Comparison of ENCODE assay signal across 16 cellular contexts in the genomic region with DNA sequence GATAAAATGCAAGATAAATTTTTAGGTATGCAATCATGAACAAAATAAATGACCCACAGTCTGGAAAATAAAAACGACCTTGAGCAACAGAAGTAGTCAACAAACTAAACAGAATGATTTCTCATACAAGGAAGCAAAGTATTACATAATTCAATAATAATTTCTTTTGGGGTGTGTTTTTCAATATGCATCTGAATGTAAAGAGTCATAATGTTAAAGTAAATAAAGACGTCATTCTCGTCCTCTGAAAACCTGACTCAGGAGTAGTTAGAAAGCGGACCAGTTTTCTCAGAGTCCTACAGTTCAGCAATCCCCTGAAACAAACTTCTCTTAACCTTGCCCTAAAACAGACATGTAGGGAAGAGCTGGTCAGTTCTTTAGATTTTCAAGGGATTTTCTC. TPM values are rescaled to one million over a fixed set of nuclear protein-coding genes. Genes with fewer than 3 reads are reported as not detected.
A peak's percentile ranks its signal among the peaks of the same experiment; 100 is the strongest.
DNase-seq lines count a peak whose midpoint lies in the region; ATAC-seq, FAIRE-seq and TF ChIP-seq lines count a peak whose summit lies in the region.
"Had no signal": no experiment of that assay in that cellular context is flagged by ENCODE, and none has a peak within 500 bp of the region (broad histone marks: within the 10 kb centered on the region; RNA-seq: fewer than 3 reads in every experiment).

No MANE protein-coding gene starts in this region.

- no peak overlapping the region for H2AFZ ChIP-seq in mesenchymal stem cell (ENCODE audit: low read depth, low read length)

- no peak overlapping the region for H2BK15ac ChIP-seq in mesenchymal stem cell (ENCODE audit: low read depth, poor library complexity, severe bottlenecking)

- H3K4me3 ChIP-seq in A549 (peak overlapping the region; percentile 10; the same call in 2 of the 3 replicates), LNCaP clone FGC (ENCODE audit: low read depth, low read length) (peak overlapping the region; percentile 13; the same call in 1 of the 2 replicates), mesenchymal stem cell (ENCODE audit: insufficient read depth in 1 of 2, low read depth in 1 of 2, low read length in 2 of 2) (no peak overlapping the region), colonic mucosa (no peak overlapping the region)
- H3K4me3 ChIP-seq: GM12878, tibial artery had no signal

- POLR2A ChIA-PET in A549 (lab: Yijun Ruan, JAX) = no interaction called here

- no peak overlapping the region for H2BK12ac ChIP-seq in mesenchymal stem cell (ENCODE audit: low read length in 2 of 2)

- peak; percentile 90 for FAIRE-seq in A549 (lab: Jason Lieb, UNC)
- FAIRE-seq in colon (lab: Jason Lieb, UNC) = peak; percentile 74
- FAIRE-seq: GM12878 had no signal

- CTCF ChIA-PET in A549 (lab: Yijun Ruan, JAX) = no interaction called here

- no peak overlapping the region for H3K14ac ChIP-seq in mesenchymal stem cell (ENCODE audit: low read length in 2 of 2)

- H3K36me3 ChIP-seq in mesenchymal stem cell (ENCODE audit: control insufficient read depth in 1 of 2, insufficient read depth in 2 of 2, low read depth in 1 of 2, low read length in 2 of 2) (no peaks in the 10 kb centered on the region), colonic mucosa (no peaks in the 10 kb centered on the region)
- H3K36me3 ChIP-seq: tibial artery had no signal

- no peak overlapping the region for H3K4ac ChIP-seq in mesenchymal stem cell (ENCODE audit: low read depth in 1 of 2, low read length in 2 of 2)

- no peak for TF ChIP-seq CTCF in A549 (IDR thresholded peaks at IDR 0.05)
- TF ChIP-seq CTCF in LNCaP clone FGC (IDR thresholded peaks at IDR 0.05; ENCODE audit: control insufficient read depth, extremely low read depth, insufficient read depth) = no peak
- no peak for TF ChIP-seq CTCF in colonic mucosa (IDR thresholded peaks at IDR 0.05)

- intact Hi-C loops in colonic mucosa (cut with DNase I) = no loop called here

- no peak for TF ChIP-seq RAD21 in A549 (conservative IDR thresholded peaks at IDR 0.05 in 1 of 2, IDR thresholded peaks at IDR 0.05 in 1 of 2)

- no peak overlapping the region for H4K8ac ChIP-seq in mesenchymal stem cell (ENCODE audit: low read length)

- H3K4me2 ChIP-seq in A549 = peak overlapping the region; percentile 81
- H3K4me2 ChIP-seq in mesenchymal stem cell (ENCODE audit: low read length, poor library complexity, severe bottlenecking) = no peak overlapping the region

- DNase-seq in A549 (ENCODE audit: low read depth in 1 of 2, low spot score in 1 of 2) (peak; percentile 30 to 66), LNCaP clone FGC (ENCODE audit: low read depth) (no peak), mesenchymal stem cell (peak; percentile 41), colonic mucosa (no peak)
- no peak for DNase-seq in activated CD4-positive, CD25-positive, alpha-beta regulatory T cell (lab: John Stamatoyannopoulos, UW)
- DNase-seq: activated CD8-positive, alpha-beta T cell treated with anti-CD3 and anti-CD28 coated beads, Interleukin-2, amount 10 ng/mL, durations not matched to agents 7 days and 5 days; activated naive CD4-positive, alpha-beta T cell treated with Interleukin-2 at 50 U/mL for 16 hours; DMS153; NCI-H2107; right cardiac atrium; T-helper 2 cell; tibial artery had no signal

- H3K27me3 ChIP-seq in mesenchymal stem cell (ENCODE audit: control insufficient read depth in 1 of 2, insufficient read depth in 1 of 2, low read length in 2 of 2) (no peaks in the 10 kb centered on the region), colonic mucosa (no peaks in the 10 kb centered on the region)
- H3K27me3 ChIP-seq: tibial artery had no signal

- no peak overlapping the region for H2BK5ac ChIP-seq in mesenchymal stem cell (ENCODE audit: low read depth, low read length, poor library complexity, severe bottlenecking)

- WGBS in A549 (ENCODE audit: missing lambda C conversion rate) = 8% methylated on average over 4 of the region's 4 CpGs
- WGBS in mesenchymal stem cell = 33% methylated on average over 2 of the region's 4 CpGs

- no peak overlapping the region for H3K18ac ChIP-seq in mesenchymal stem cell (ENCODE audit: low read depth in 1 of 2, low read length in 2 of 2)

- no peak overlapping the region for H2AK5ac ChIP-seq in mesenchymal stem cell (ENCODE audit: low read length, severe bottlenecking)

- H3K4me1 ChIP-seq in A549 = peaks cover 20% of the 10 kb centered on the region
- no peaks in the 10 kb centered on the region for H3K4me1 ChIP-seq in mesenchymal stem cell (ENCODE audit: control insufficient read depth, insufficient read depth, low read depth, low read length)
- peaks cover 3% of the 10 kb centered on the region for H3K4me1 ChIP-seq in colonic mucosa

- no peak overlapping the region for H2BK120ac ChIP-seq in mesenchymal stem cell (ENCODE audit: low read depth, low read length)

- H3K9me3 ChIP-seq in A549 (no peaks in the 10 kb centered on the region), mesenchymal stem cell (ENCODE audit: control insufficient read depth, low read length) (no peaks in the 10 kb centered on the region), colonic mucosa (no peaks in the 10 kb centered on the region)
- H3K9me3 ChIP-seq: tibial artery had no signal

- ATAC-seq in A549 (peak; percentile 79 to 91), HG02973 (IDR thresholded peaks at IDR 0.05; ENCODE audit: unreplicated experiment) (no peak), GM21526 (IDR thresholded peaks at IDR 0.05; ENCODE audit: low FRiP score, unreplicated experiment) (no peak)
- ATAC-seq: activated CD8-positive, alpha-beta T cell treated with anti-CD3 and anti-CD28 coated beads, Interleukin-2, amount 10 ng/mL, durations not matched to agents 7 days and 5 days; GM12878; right cardiac atrium had no signal

- H3K27ac ChIP-seq in A549 (peak overlapping the region; percentile 59 to 62; a peak in 4 of 6 replicates), mesenchymal stem cell (ENCODE audit: low read length, poor library complexity, severe bottlenecking) (peak overlapping the region; percentile 45), colonic mucosa (no peak overlapping the region)

- no peak overlapping the region for H3K23ac ChIP-seq in mesenchymal stem cell (ENCODE audit: low read length in 2 of 2)

- TF ChIP-seq POLR2A in A549 (IDR thresholded peaks at IDR 0.05; ENCODE audit: low read length) = no peak

- H3K9ac ChIP-seq in mesenchymal stem cell (ENCODE audit: low read length) (peak overlapping the region; percentile 81), colonic mucosa (ENCODE audit: low read depth in 2 of 2, low read length in 2 of 2) (no peak overlapping the region)

- no peak for TF ChIP-seq EP300 in A549 (IDR thresholded peaks at IDR 0.05)

- no peak overlapping the region for H4K91ac ChIP-seq in mesenchymal stem cell (ENCODE audit: low read length)

- peaks cover 11% of the 10 kb centered on the region for H3K79me1 ChIP-seq in mesenchymal stem cell (replicated peaks; ENCODE audit: low read length, poor library complexity, severe bottlenecking)

TF ChIP-seq in A549, 52 proteins besides CTCF, POLR2A, EP300 and RAD21 (continues in another document):
- TF ChIP-seq JUN (IDR thresholded peaks at IDR 0.05) = no peak
- no peak for TF ChIP-seq RCOR1 (IDR thresholded peaks at IDR 0.05; ENCODE audit: low read depth, low read length)
- TF ChIP-seq CEBPB (IDR thresholded peaks at IDR 0.05) = peak; percentile 61 to 63; a peak in 3 of 4 replicates
- TF ChIP-seq, protein P1, sequence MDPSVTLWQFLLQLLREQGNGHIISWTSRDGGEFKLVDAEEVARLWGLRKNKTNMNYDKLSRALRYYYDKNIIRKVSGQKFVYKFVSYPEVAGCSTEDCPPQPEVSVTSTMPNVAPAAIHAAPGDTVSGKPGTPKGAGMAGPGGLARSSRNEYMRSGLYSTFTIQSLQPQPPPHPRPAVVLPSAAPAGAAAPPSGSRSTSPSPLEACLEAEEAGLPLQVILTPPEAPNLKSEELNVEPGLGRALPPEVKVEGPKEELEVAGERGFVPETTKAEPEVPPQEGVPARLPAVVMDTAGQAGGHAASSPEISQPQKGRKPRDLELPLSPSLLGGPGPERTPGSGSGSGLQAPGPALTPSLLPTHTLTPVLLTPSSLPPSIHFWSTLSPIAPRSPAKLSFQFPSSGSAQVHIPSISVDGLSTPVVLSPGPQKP (IDR thresholded peaks at IDR 0.05; ENCODE audit: low read depth, low read length) = no peak
- no peak for TF ChIP-seq CBX2 (IDR thresholded peaks at IDR 0.05; ENCODE audit: borderline replicate concordance, low read depth)
- TF ChIP-seq ZFP36 (IDR thresholded peaks at IDR 0.05; ENCODE audit: borderline replicate concordance, partially characterized antibody) = no peak
- TF ChIP-seq JUNB (IDR thresholded peaks at IDR 0.05) = peak; percentile 29; the same call in 1 of the 2 replicates
- TF ChIP-seq MAFK (IDR thresholded peaks at IDR 0.05; ENCODE audit: partially characterized antibody) = peak; percentile 51
- no peak for TF ChIP-seq MYC (IDR thresholded peaks at IDR 0.05; ENCODE audit: borderline replicate concordance, low read length)
- no peak for TF ChIP-seq ZSCAN20 (CRISPR knock-in tag; IDR thresholded peaks at IDR 0.05)
- no peak for TF ChIP-seq HOXB13 (CRISPR knock-in tag; IDR thresholded peaks at IDR 0.05; ENCODE audit: low read depth)
- TF ChIP-seq FOSL2 (IDR thresholded peaks at IDR 0.05) = no peak
- peak; percentile 78 for TF ChIP-seq FOSL2 (CRISPR knock-in tag; IDR thresholded peaks at IDR 0.05)
- no peak for TF ChIP-seq KDM1A (IDR thresholded peaks at IDR 0.05; ENCODE audit: low read depth)
- TF ChIP-seq TFCP2L1 (CRISPR knock-in tag; IDR thresholded peaks at IDR 0.05) = no peak
- TF ChIP-seq, protein P2, sequence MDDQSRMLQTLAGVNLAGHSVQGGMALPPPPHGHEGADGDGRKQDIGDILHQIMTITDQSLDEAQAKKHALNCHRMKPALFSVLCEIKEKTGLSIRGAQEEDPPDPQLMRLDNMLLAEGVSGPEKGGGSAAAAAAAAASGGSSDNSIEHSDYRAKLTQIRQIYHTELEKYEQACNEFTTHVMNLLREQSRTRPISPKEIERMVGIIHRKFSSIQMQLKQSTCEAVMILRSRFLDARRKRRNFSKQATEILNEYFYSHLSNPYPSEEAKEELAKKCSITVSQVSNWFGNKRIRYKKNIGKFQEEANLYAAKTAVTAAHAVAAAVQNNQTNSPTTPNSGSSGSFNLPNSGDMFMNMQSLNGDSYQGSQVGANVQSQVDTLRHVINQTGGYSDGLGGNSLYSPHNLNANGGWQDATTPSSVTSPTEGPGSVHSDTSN (IDR thresholded peaks at IDR 0.05) = no peak
- no peak for TF ChIP-seq RNF2 (IDR thresholded peaks at IDR 0.05; ENCODE audit: borderline replicate concordance, low read depth)

RNA-seq across cellular contexts. Expression of a gene that starts 18.6 kb away (rescaled TPM):
- polyA plus RNA-seq in A549 (2011; rRNA removed) = 25.9 and 28.4 TPM in 2 replicates
- 4.3 and 5.5 TPM in 2 replicates for polyA plus RNA-seq in A549 (2012; cell fraction: cytosol; rRNA removed)
- 6.7 and 9.7 TPM in 2 replicates for polyA plus RNA-seq in A549 (2012; cell fraction: nucleus; rRNA removed)
- polyA plus RNA-seq in A549 (2017; fragmentation: RNase III; extraction: RNeasy Plus Mini Kit Qiagen cat#74134 plus additional on column Dnase treatment) = 11.4 to 12.6 TPM (median 12.5 TPM) in 3 replicates
- polyA minus RNA-seq in A549 (2011; rRNA and poly(A)+ RNA removed) = 38.6 and 39.3 TPM in 2 replicates
- 23.2 TPM for polyA plus RNA-seq in mesenchymal stem cell (2013, experiment 1 of 2)
- polyA plus RNA-seq in mesenchymal stem cell (2013, experiment 2 of 2) = 23.2 TPM
- total RNA-seq in colonic mucosa = 10 to 100 TPM; 26.4 to 36.6 TPM

Comparison
In these comparisons a context has a peak if more than half of its experiments do, and no peak if none do; other contexts are left out.
1. ATAC-seq: peak in A549 (2 of 2); none in HG02973 (single experiment) and GM21526 (single experiment).
2. DNase-seq: peak in A549 (2 of 2) and mesenchymal stem cell (single experiment); none in LNCaP clone FGC (single experiment), activated CD4-positive, CD25-positive, alpha-beta regulatory T cell (0 of 4) and colonic mucosa (single experiment).
3. H3K4me3 ChIP-seq: peak in A549 (single experiment) and LNCaP clone FGC (single experiment); none in mesenchymal stem cell (0 of 2) and colonic mucosa (single experiment).